11 cellular contexts compared by ENCODE assay signal in the genomic region with DNA sequence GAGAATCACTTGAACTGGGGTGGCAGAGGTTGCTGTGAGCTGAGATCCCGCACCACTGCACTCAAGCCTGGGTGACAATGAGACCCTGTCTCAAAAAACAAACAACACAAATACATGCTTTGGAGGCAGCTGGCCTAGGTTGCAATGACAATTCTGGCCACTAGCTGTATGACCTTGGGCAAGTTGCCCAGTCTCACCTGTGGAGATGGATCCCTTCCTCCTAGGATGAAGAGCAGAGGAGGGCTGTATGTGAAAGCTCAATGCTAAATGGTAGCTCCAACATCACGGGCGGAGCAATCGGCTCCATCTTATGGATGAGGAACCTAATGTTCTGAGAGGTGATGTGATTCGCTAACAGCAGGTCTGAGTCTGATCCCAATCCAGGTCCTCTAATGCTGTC. TPM values are rescaled to one million over a fixed set of nuclear protein-coding genes. Genes with fewer than 3 reads are reported as not detected.
A peak's percentile ranks its signal among the peaks of the same experiment; 100 is the strongest.
DNase-seq lines count a peak whose midpoint lies in the region; ATAC-seq and TF ChIP-seq lines count a peak whose summit lies in the region.
"Had no signal": no experiment of that assay in that cellular context is flagged by ENCODE, and none has a peak within 500 bp of the region (broad histone marks: within the 10 kb centered on the region; RNA-seq: fewer than 3 reads in every experiment).

No MANE protein-coding gene starts in this region.

- H3K9me3 Mint-ChIP-seq in glutamatergic neuron (ENCODE audit: unreplicated experiment) = peaks cover 2% of the 10 kb centered on the region

- H3K27me3 Mint-ChIP-seq in glutamatergic neuron (ENCODE audit: unreplicated experiment) = peaks cover 15% of the 10 kb centered on the region

- no peaks in the 10 kb centered on the region for H3K36me3 ChIP-seq in tibial artery

- no peak overlapping the region for H3K27ac ChIP-seq in 22Rv1
- H3K27ac ChIP-seq in tibial artery = no peak overlapping the region

- H3K4me3 Mint-ChIP-seq in glutamatergic neuron (ENCODE audit: unreplicated experiment) = no peak overlapping the region

- no peaks in the 10 kb centered on the region for H3K9me3 ChIP-seq in tibial artery

- no peak overlapping the region for H3K4me3 ChIP-seq in GM12864 (ENCODE audit: low read depth, low read length)
- H3K4me3 ChIP-seq in tibial artery = no peak overlapping the region

- no peak overlapping the region for H3K27ac Mint-ChIP-seq in glutamatergic neuron (ENCODE audit: unreplicated experiment)

- no peaks in the 10 kb centered on the region for H3K36me3 Mint-ChIP-seq in glutamatergic neuron (ENCODE audit: unreplicated experiment)

- H3K4me1 Mint-ChIP-seq in glutamatergic neuron (ENCODE audit: low read depth, unreplicated experiment) = peaks cover 34% of the 10 kb centered on the region

- DNase-seq in GM12864 (ENCODE audit: low read depth) (no peak), RPMI8226 (peak; percentile 64), glutamatergic neuron (no peak), NCI-H226 (no peak), tibial artery (no peak)
- no peak for DNase-seq in activated CD4-positive, CD25-positive, alpha-beta regulatory T cell (lab: John Stamatoyannopoulos, UW)
- DNase-seq: GF-D8 had no signal

- no peak for ATAC-seq in HG02763 (IDR thresholded peaks at IDR 0.05; ENCODE audit: unreplicated experiment)

- H3K4me1 ChIP-seq in tibial artery = peaks cover 0 to 11% (median 0%) of the 10 kb centered on the region in 4 donors

- peaks cover 0 to 13% of the 10 kb centered on the region in 2 donors for H3K27me3 ChIP-seq in tibial artery

- TF ChIP-seq CTCF in 22Rv1 (IDR thresholded peaks at IDR 0.05) = peak; percentile 78
- peak; percentile 65 for TF ChIP-seq CTCF in GM12864 (IDR thresholded peaks at IDR 0.05; ENCODE audit: low read depth, low read length, missing control alignments)
- TF ChIP-seq CTCF in glutamatergic neuron (IDR thresholded peaks at IDR 0.05; ENCODE audit: partially characterized antibody, unreplicated experiment) = peak; percentile 70
- no peak for TF ChIP-seq CTCF in tibial artery (IDR thresholded peaks at IDR 0.05)

- intact Hi-C loops in tibial artery (cut with DNase I; ENCODE audit: low total_unique reads) = no loop called here

RNA-seq across cellular contexts. Expression of a gene that starts 20.6 kb away (rescaled TPM):
- total RNA-seq in glutamatergic neuron (ENCODE audit: unreplicated experiment) = 1.2 TPM
- total RNA-seq: T-helper 2 cell treated with Interferon-gamma antibody and Interleukin-4, amounts not matched to agents 100 ng/mL and 5 ng/mL, for 36 hours had no signal

RNA-seq across cellular contexts. Expression of a gene that starts 27.5 kb away (rescaled TPM):
- not detected for total RNA-seq in glutamatergic neuron (ENCODE audit: unreplicated experiment)
- total RNA-seq: T-helper 2 cell treated with Interferon-gamma antibody and Interleukin-4, amounts not matched to agents 100 ng/mL and 5 ng/mL, for 36 hours; ureter had no signal

RNA-seq across cellular contexts. Expression of a gene that starts 38.4 kb away (rescaled TPM):
- not detected for total RNA-seq in glutamatergic neuron (ENCODE audit: unreplicated experiment)
- total RNA-seq: T-helper 2 cell treated with Interferon-gamma antibody and Interleukin-4, amounts not matched to agents 100 ng/mL and 5 ng/mL, for 36 hours had no signal

Comparison
In these comparisons a context has a peak if more than half of its experiments do, and no peak if none do; other contexts are left out.
1. CTCF ChIP-seq: peak in 22Rv1 (single experiment), GM12864 (single experiment) and glutamatergic neuron (single experiment); none in tibial artery (0 of 2).